8 cellular contexts compared by ENCODE assay signal in the genomic region with DNA sequence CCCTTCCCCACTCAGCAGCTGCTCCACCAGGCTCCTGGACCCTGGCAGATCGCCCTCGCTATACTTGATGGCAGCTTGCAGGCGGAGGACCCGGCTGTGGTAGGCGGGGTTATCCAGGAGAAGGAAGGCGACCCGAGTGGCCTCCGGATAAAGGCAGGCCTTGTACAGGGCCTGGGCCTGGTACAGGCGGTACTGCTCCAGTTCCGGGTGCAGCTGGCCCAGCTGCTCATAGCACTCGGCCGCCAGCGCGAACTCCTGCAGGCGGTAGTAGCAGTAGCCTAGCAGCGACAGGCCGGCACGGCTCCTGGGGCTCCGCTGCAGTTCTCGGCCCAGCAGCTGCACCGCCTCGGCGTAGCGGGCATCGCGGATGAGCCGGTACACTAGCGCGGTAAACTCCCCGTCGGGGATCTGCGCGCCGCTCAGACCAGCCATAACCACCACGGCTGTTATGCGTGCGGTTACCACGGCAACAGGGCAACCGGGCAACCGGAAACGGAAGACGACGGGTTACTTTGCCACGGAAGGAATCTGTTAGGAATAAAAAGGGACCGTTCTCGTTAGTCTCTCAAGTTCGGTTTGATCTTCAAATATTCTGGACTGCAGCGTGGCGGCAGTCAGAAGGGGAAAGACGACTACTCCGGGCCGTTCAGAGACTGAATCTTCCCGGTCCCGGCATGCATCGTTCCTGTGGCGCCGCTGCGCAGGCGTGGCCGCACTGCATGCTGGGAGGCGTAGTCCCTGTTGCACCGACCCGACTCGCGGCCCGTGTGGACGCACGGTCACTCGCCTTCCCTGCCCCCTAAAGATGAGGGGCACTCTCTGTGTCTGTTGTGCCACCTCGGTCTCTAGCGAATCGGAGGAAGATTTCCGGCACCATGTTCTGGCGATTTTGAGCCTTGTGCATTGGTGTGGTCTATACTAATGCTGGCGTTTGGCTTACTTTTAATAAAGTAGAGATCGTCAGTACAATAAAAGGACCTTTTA.
A peak's percentile ranks its signal among the peaks of the same experiment; 100 is the strongest.
DNase-seq lines count a peak whose midpoint lies in the region; ATAC-seq and TF ChIP-seq lines count a peak whose summit lies in the region.

No MANE protein-coding gene starts in this region.

- H3K27me3 ChIP-seq in CD8-positive, alpha-beta T cell (ENCODE audit: insufficient read depth, low read length) = no peaks in the 10 kb centered on the region
- no peaks in the 10 kb centered on the region for H3K27me3 ChIP-seq in HL-60 (ENCODE audit: insufficient read depth, poor library complexity, severe bottlenecking)
- H3K27me3 ChIP-seq in effector memory CD4-positive, alpha-beta T cell (replicated peaks; ENCODE audit: control insufficient read depth, insufficient read depth, low read length, poor library complexity, severe bottlenecking) = no peaks in the 10 kb centered on the region

- ATAC-seq in CD8-positive, alpha-beta T cell = peak; percentile 89
- ATAC-seq in GM19463 (IDR thresholded peaks at IDR 0.05; ENCODE audit: unreplicated experiment) = peak; percentile 97

- H3K36me3 Mint-ChIP-seq in CD8-positive, alpha-beta T cell = peaks cover 7% of the 10 kb centered on the region

- POLR2A ChIA-PET in CD8-positive, alpha-beta T cell (lab: Charles Lee) = interaction anchor here (0.9 kb wide), 1 partner anchor 355 kb away, joined by 3 read pairs; no protein-coding TSS in a partner anchor

- peak; percentile 80 to 94 (median 90) for DNase-seq in CD8-positive, alpha-beta T cell
- peak; percentile 54 to 92 for DNase-seq in HL-60 (ENCODE audit: low read depth in 1 of 2, low spot score in 1 of 2)
- DNase-seq in NK-92 (lab: John Stamatoyannopoulos, UW; ENCODE audit: unreplicated experiment) = peak; percentile 60
- peak; percentile 76 to 84 for DNase-seq in activated CD8-positive, alpha-beta memory T cell treated with anti-CD3 and anti-CD28 coated beads for 4 hours (ENCODE audit: low read depth in 2 of 2)
- peak; percentile 85 to 89 (median 85) for DNase-seq in effector memory CD4-positive, alpha-beta T cell
- peak; percentile 95 for DNase-seq in medulla oblongata (ENCODE audit: extremely low spot score)
- peak; percentile 76 to 87 (median 86) for DNase-seq in stimulated activated CD4-positive, alpha-beta T cell treated with anti-CD3 and anti-CD28 coated beads, TNF-alpha, amount 100 ng/mL, for 48 hours (ENCODE audit: low read depth in 3 of 3)

- no peaks in the 10 kb centered on the region for H3K36me3 ChIP-seq in CD8-positive, alpha-beta T cell (ENCODE audit: insufficient read depth, low read length)
- H3K36me3 ChIP-seq in effector memory CD4-positive, alpha-beta T cell (ENCODE audit: control insufficient read depth, insufficient read depth, low read length) = no peaks in the 10 kb centered on the region

- peaks cover 8% of the 10 kb centered on the region for H3K4me1 ChIP-seq in CD8-positive, alpha-beta T cell (ENCODE audit: insufficient read depth, low read length)
- H3K4me1 ChIP-seq in effector memory CD4-positive, alpha-beta T cell (ENCODE audit: control insufficient read depth, insufficient read depth, low read length, poor library complexity, severe bottlenecking) = no peaks in the 10 kb centered on the region

- no peaks in the 10 kb centered on the region for H3K27me3 Mint-ChIP-seq in CD8-positive, alpha-beta T cell (ENCODE audit: low read depth)

- CTCF ChIA-PET in CD8-positive, alpha-beta T cell (lab: Charles Lee) = no interaction called here

- no peaks in the 10 kb centered on the region for H3K9me3 ChIP-seq in CD8-positive, alpha-beta T cell (ENCODE audit: low read length)
- no peaks in the 10 kb centered on the region for H3K9me3 ChIP-seq in effector memory CD4-positive, alpha-beta T cell (ENCODE audit: control insufficient read depth, low read length)

- H3K27ac Mint-ChIP-seq in CD8-positive, alpha-beta T cell = peak overlapping the region; percentile 98

- H3K4me3 Mint-ChIP-seq in CD8-positive, alpha-beta T cell = peak overlapping the region; percentile 97

- H3K27ac ChIP-seq in CD8-positive, alpha-beta T cell (ENCODE audit: low read depth, low read length) = peak overlapping the region; percentile 97
- peak overlapping the region; percentile 99 for H3K27ac ChIP-seq in HL-60 (replicated peaks)
- peak overlapping the region; percentile 97 for H3K27ac ChIP-seq in effector memory CD4-positive, alpha-beta T cell (ENCODE audit: insufficient read depth, low read length, poor library complexity, severe bottlenecking)

- H3K4me3 ChIP-seq in CD8-positive, alpha-beta T cell (ENCODE audit: low read depth, low read length) = peak overlapping the region; percentile 89
- peak overlapping the region; percentile 53 for H3K4me3 ChIP-seq in HL-60 (replicated peaks; ENCODE audit: insufficient read depth, low read length)
- H3K4me3 ChIP-seq in effector memory CD4-positive, alpha-beta T cell (ENCODE audit: insufficient read depth, low read depth, low read length, poor library complexity, severe bottlenecking) = peak overlapping the region; percentile 67

- H3K4me1 Mint-ChIP-seq in CD8-positive, alpha-beta T cell (ENCODE audit: low read depth) = peaks cover 7% of the 10 kb centered on the region

- intact Hi-C loops in CD8-positive, alpha-beta T cell (cut with DNase I, micrococcal nuclease) = loop anchor here (1.0 to 10.0 kb wide), 10 partner anchors 65 to 1616 kb away; partner anchors contain the start of genes NFE2L2 (in 2 of the 2), RBM45 (in 2 of the 2), AGPS (in 1 of the 2) and HNRNPA3 (in 1 of the 2)

- H3K9me3 Mint-ChIP-seq in CD8-positive, alpha-beta T cell = peaks cover 8% of the 10 kb centered on the region

- TF ChIP-seq CTCF in CD8-positive, alpha-beta T cell (IDR thresholded peaks at IDR 0.05) = no peak
- TF ChIP-seq CTCF in HL-60 (IDR thresholded peaks at IDR 0.05; ENCODE audit: insufficient read depth, low read length) = no peak

Comparison
In these comparisons a context has a peak if more than half of its experiments do, and no peak if none do; other contexts are left out.
1. Peak in every context shown above with its lines: DNase-seq, ATAC-seq, H3K4me3 ChIP-seq and H3K27ac ChIP-seq.